ENCODE assay signal across 8 cellular contexts in genomic region chr3:10249833-10250232, GRCh38. TPM values are rescaled to one million over a fixed set of nuclear protein-coding genes. Genes with fewer than 3 reads are reported as not detected.
DNase-seq lines count a peak whose midpoint lies in the region; ATAC-seq and TF ChIP-seq lines count a peak whose summit lies in the region.

No MANE protein-coding gene starts in this region.

- no peak for DNase-seq in BJ (ENCODE audit: low read depth)
- DNase-seq in LNCaP clone FGC (ENCODE audit: low read depth): no peak
- DNase-seq in neural crest cell (ENCODE audit: low read depth, low spot score): no peak
- DNase-seq in omental fat pad (ENCODE audit: low spot score): no peak
- DNase-seq in NCI-H1105 (lab: John Stamatoyannopoulos, UW): no peak
- DNase-seq in ACHN: no peak
- DNase-seq in SW480 (ENCODE audit: low spot score): no peak

- ATAC-seq in omental fat pad (ENCODE audit: low FRiP score): no peak

- H3K4me3 ChIP-seq in BJ (ENCODE audit: low read depth, low read length) (peak overlapping the region; percentile 59), LNCaP clone FGC (ENCODE audit: low read depth, low read length) (peak overlapping the region; percentile 97), ectodermal cell (ENCODE audit: insufficient read depth, low read depth, low read length) (peak overlapping the region; percentile 78)

- H3K4me1 Mint-ChIP-seq in neural crest cell: peaks cover 34% of the 10 kb centered on the region

- peaks cover 10% of the 10 kb centered on the region for H3K36me3 ChIP-seq in BJ (ENCODE audit: control insufficient read depth, insufficient read depth, low read length)
- H3K36me3 ChIP-seq in ectodermal cell (ENCODE audit: control insufficient read depth, insufficient read depth, low read length): peaks cover 2% of the 10 kb centered on the region

- H3K27me3 ChIP-seq in BJ (ENCODE audit: control insufficient read depth, insufficient read depth, low read length) (no peaks in the 10 kb centered on the region), ectodermal cell (ENCODE audit: control insufficient read depth, insufficient read depth, low read length, poor library complexity, severe bottlenecking) (no peaks in the 10 kb centered on the region)

- no peak for TF ChIP-seq CTCF in BJ (IDR thresholded peaks at IDR 0.05; ENCODE audit: insufficient read depth, low read depth, low read length)
- no peak for TF ChIP-seq CTCF in LNCaP clone FGC (IDR thresholded peaks at IDR 0.05; ENCODE audit: control insufficient read depth, extremely low read depth, insufficient read depth)
- TF ChIP-seq CTCF in neural crest cell (conservative IDR thresholded peaks at IDR 0.05): no peak
- no peak for TF ChIP-seq CTCF in omental fat pad (IDR thresholded peaks at IDR 0.05)

- CTCF ChIA-PET in BJ (lab: Yijun Ruan, JAX): interaction anchor here (2.3 kb wide), 1 partner anchor 14 kb away, joined by 10 read pairs; no protein-coding TSS in a partner anchor

- 43 to 59% methylated on average over 3 of the region's 3 CpGs for WGBS in ectodermal cell, 2 experiments

- in situ Hi-C loops in ACHN (cut with HindIII; ENCODE audit: low pct_ligation_motif_present, low pct_unique_long_range_greater_than_20kb, low sequenced_read_pairs): no loop called here

- no peak overlapping the region for H3K27ac Mint-ChIP-seq in neural crest cell (ENCODE audit: unreplicated experiment)

- H3K27ac ChIP-seq in ectodermal cell (ENCODE audit: insufficient read depth, low read depth, low read length, poor library complexity, severe bottlenecking): no peak overlapping the region

- no peaks in the 10 kb centered on the region for H3K4me1 ChIP-seq in ectodermal cell (ENCODE audit: control insufficient read depth, insufficient read depth, low read length)

- no peaks in the 10 kb centered on the region for H3K27me3 Mint-ChIP-seq in neural crest cell (ENCODE audit: low read depth)

- H3K9me3 Mint-ChIP-seq in neural crest cell: peaks cover 12% of the 10 kb centered on the region

- peaks cover 21% of the 10 kb centered on the region for H3K36me3 Mint-ChIP-seq in neural crest cell (ENCODE audit: low read depth)

- H3K9me3 ChIP-seq in ectodermal cell (ENCODE audit: control insufficient read depth, low read length): no peaks in the 10 kb centered on the region

- POLR2A ChIA-PET in BJ (lab: Charles Lee): no interaction called here

- H3K4me3 Mint-ChIP-seq in neural crest cell: peak overlapping the region; percentile 96

RNA-seq across cellular contexts. Expression of gene TATDN2, which starts 1.6 kb away (rescaled TPM):
- polyA plus RNA-seq in BJ (2011; rRNA removed): 14.9 and 15.3 TPM in 2 replicates
- polyA minus RNA-seq in BJ (2011; rRNA and poly(A)+ RNA removed): 16.6 and 18.7 TPM in 2 replicates
- 27.5 TPM for polyA plus RNA-seq in ectodermal cell (2013, experiment 1 of 4)
- polyA plus RNA-seq in ectodermal cell (2013, experiment 2 of 4): 21.6 TPM
- 16.6 TPM for polyA plus RNA-seq in ectodermal cell (2013, experiment 3 of 4)
- polyA plus RNA-seq in ectodermal cell (2013, experiment 4 of 4): 19.5 TPM
- total RNA-seq in neural crest cell: 40.5 TPM in 2 replicates
- 10 to 100 TPM; 15.1 to 28.7 (median 20.6) TPM for total RNA-seq in omental fat pad

RNA-seq across cellular contexts. Expression of gene GHRL, which starts 42.9 kb away (rescaled TPM):
- not detected in 2 replicates for polyA plus RNA-seq in BJ (2011; rRNA removed)
- 0.24 TPM in 1 of 2 replicates, not detected in the other for polyA minus RNA-seq in BJ (2011; rRNA and poly(A)+ RNA removed)
- polyA plus RNA-seq in ectodermal cell (2013, experiment 1 of 4): not detected
- 0.48 TPM for polyA plus RNA-seq in ectodermal cell (2013, experiment 2 of 4)
- polyA plus RNA-seq in ectodermal cell (2013, experiment 3 of 4): not detected
- 0.32 TPM for polyA plus RNA-seq in ectodermal cell (2013, experiment 4 of 4)
- 0.35 and 0.43 TPM in 2 replicates for total RNA-seq in neural crest cell
- 1 to 10 TPM in 1 of 4 donors, not detected in 3; 7.3 TPM for total RNA-seq in omental fat pad
